ENCODE assay signal across 8 cellular contexts in genomic region chr16:84600343-84601229, GRCh38. TPM values are rescaled to one million over a fixed set of nuclear protein-coding genes. Genes with fewer than 3 reads are reported as not detected.
DNase-seq lines count a peak whose midpoint lies in the region; ATAC-seq lines count a peak whose summit lies in the region.

No MANE protein-coding gene starts in this region.

- H3K27me3 Mint-ChIP-seq in naive thymus-derived CD8-positive, alpha-beta T cell: no peaks in the 10 kb centered on the region

- in situ Hi-C loops in GM23248 (cut with MboI): no loop called here

- DNase-seq in GM23248: peak; percentile 40
- peak; percentile 88 for DNase-seq in NAMALWA (ENCODE audit: low spot score)
- DNase-seq in astrocyte of the hippocampus (ENCODE audit: low read depth, low spot score): peak; percentile 37
- peak in 4 of 10 donors; percentile 17 to 61 (median 53) for DNase-seq in naive thymus-derived CD8-positive, alpha-beta T cell
- DNase-seq in NCI-H774 (lab: John Stamatoyannopoulos, UW): no peak
- no peak for DNase-seq in T-helper 9 cell
- no peak for DNase-seq in HT-29 (ENCODE audit: low spot score)

- H3K9ac ChIP-seq in GM23248: peak overlapping the region; percentile 75

- H3K4me3 ChIP-seq in GM23248: peak overlapping the region; percentile 57; the same call in 1 of the 2 replicates

- H3K4me1 ChIP-seq in GM23248 (ENCODE audit: insufficient read depth): peaks cover 46% of the 10 kb centered on the region

- peak overlapping the region; percentile 79 to 96 (median 88) for H3K4me3 Mint-ChIP-seq in naive thymus-derived CD8-positive, alpha-beta T cell

- H3K79me2 ChIP-seq in GM23248 (ENCODE audit: insufficient read depth): peaks cover 81% of the 10 kb centered on the region

- peak overlapping the region; percentile 89 for H3K27ac ChIP-seq in GM23248

- H3K36me3 ChIP-seq in GM23248 (ENCODE audit: low read depth): no peaks in the 10 kb centered on the region

- H3K9me2 ChIP-seq in GM23248 (ENCODE audit: insufficient read depth): no peaks in the 10 kb centered on the region

- H2AFZ ChIP-seq in GM23248: no peak overlapping the region

- 85 to 87% methylated on average over 25 of the region's 25 CpGs for WGBS in GM23248 (ENCODE audit: low coverage in 1 of 2, low lambda C conversion rate in 2 of 2, missing lambda C conversion rate in 2 of 2), 2 experiments

- H3K9me3 Mint-ChIP-seq in naive thymus-derived CD8-positive, alpha-beta T cell: no peaks in the 10 kb centered on the region

- POLR2A ChIA-PET in naive thymus-derived CD8-positive, alpha-beta T cell (lab: Charles Lee): interaction anchor here (0.6 to 9.6 kb wide), 15 partner anchors 8 to 367 kb away, joined by 3 to 141 read pairs (median 7); partner anchors contain the start of genes COTL1 and MEAK7

- peaks cover 50 to 92% (median 88%) of the 10 kb centered on the region in 4 donors for H3K4me1 Mint-ChIP-seq in naive thymus-derived CD8-positive, alpha-beta T cell

- H3K27ac Mint-ChIP-seq in naive thymus-derived CD8-positive, alpha-beta T cell: peak overlapping the region; percentile 89 to 99 (median 96)

- no peaks in the 10 kb centered on the region for H3K9me3 ChIP-seq in GM23248 (ENCODE audit: low read depth)

- peaks cover 41% of the 10 kb centered on the region for H3F3A ChIP-seq in GM23248 (ENCODE audit: insufficient read depth)

- H3K36me3 Mint-ChIP-seq in naive thymus-derived CD8-positive, alpha-beta T cell: peaks cover 0 to 7% (median 4%) of the 10 kb centered on the region in 3 donors

- peak overlapping the region; percentile 93 for H3K4me2 ChIP-seq in GM23248 (ENCODE audit: unreplicated experiment)

- ATAC-seq in GM18517 (IDR thresholded peaks at IDR 0.05; ENCODE audit: unreplicated experiment): peak; percentile 70
- peak; percentile 63 to 68 for ATAC-seq in naive thymus-derived CD8-positive, alpha-beta T cell

- H4K20me1 ChIP-seq in GM23248 (ENCODE audit: insufficient read depth): no peaks in the 10 kb centered on the region

- no peaks in the 10 kb centered on the region for H3K27me3 ChIP-seq in GM23248 (replicated peaks; ENCODE audit: insufficient read depth)

RNA-seq across cellular contexts. Expression of gene COTL1, which starts 17.3 kb away (rescaled TPM):
- total RNA-seq in GM23248 (2014; rRNA removed; shearing (Covaris generic)): 144 and 145 TPM in 2 replicates
- 370 and 399 TPM in 2 replicates for polyA plus RNA-seq in GM23248 (2016; fragmentation: Nextera tagmentation; extraction: Ambion mirVana)
- 100 to 1,000 TPM in 1 of 2 experiments, 10 to 100 TPM in 1; 99.1 to 101 TPM for total RNA-seq in naive thymus-derived CD8-positive, alpha-beta T cell
- 100 to 1,000 TPM; 341 to 512 (median 425) TPM for polyA plus RNA-seq in naive thymus-derived CD8-positive, alpha-beta T cell
- 105 and 121 TPM in 2 replicates for total RNA-seq in HT-29 (2014; rRNA removed; shearing (Covaris generic))

RNA-seq across cellular contexts. Expression of gene KLHL36, which starts 47.7 kb away (rescaled TPM):
- total RNA-seq in GM23248 (2014; rRNA removed; shearing (Covaris generic)): 68.0 and 83.9 TPM in 2 replicates
- 18.1 and 20.5 TPM in 2 replicates for polyA plus RNA-seq in GM23248 (2016; fragmentation: Nextera tagmentation; extraction: Ambion mirVana)
- 100 to 1,000 TPM; 151 to 157 TPM for total RNA-seq in naive thymus-derived CD8-positive, alpha-beta T cell
- 10 to 100 TPM; 27.4 to 50.3 (median 32.0) TPM for polyA plus RNA-seq in naive thymus-derived CD8-positive, alpha-beta T cell
- 64.9 and 70.1 TPM in 2 replicates for total RNA-seq in HT-29 (2014; rRNA removed; shearing (Covaris generic))

Comparison
In these comparisons a context has a peak if more than half of its experiments do, and no peak if none do; other contexts are left out.
1. DNase-seq: peak in GM23248 (single experiment), NAMALWA (single experiment) and astrocyte of the hippocampus (single experiment); none in NCI-H774 (single experiment), T-helper 9 cell (single experiment) and HT-29 (single experiment).